2 cellular contexts compared by ENCODE assay signal in genomic region chr20:53190225-53190624, GRCh38.
TF ChIP-seq lines count a peak whose summit lies in the region.

No MANE protein-coding gene starts in this region.

TF ChIP-seq in GM23338, 12 proteins besides CTCF, POLR2A, EP300 and RAD21 (continued from another document):
- TF ChIP-seq NANOG (IDR thresholded peaks at IDR 0.05; ENCODE audit: borderline replicate concordance) (no peak), CREB1 (CRISPR knock-in tag; IDR thresholded peaks at IDR 0.05; ENCODE audit: low read depth) (no peak)
TF ChIP-seq in GM23338: peak in this region for 0.

TF ChIP-seq in K562, 482 proteins besides CTCF, POLR2A, EP300 and RAD21 (continued from another document):
- TF ChIP-seq AFF1 (IDR thresholded peaks at IDR 0.05; ENCODE audit: low read depth in 1 of 2, partially characterized antibody in 2 of 2) (no peak), NR2C1 (IDR thresholded peaks at IDR 0.05) (no peak), NR2C1 (tag; IDR thresholded peaks at IDR 0.05) (no peak), FOXA1 (IDR thresholded peaks at IDR 0.05; ENCODE audit: borderline replicate concordance) (no peak), ZBTB40 (IDR thresholded peaks at IDR 0.05) (no peak), ZBTB40 (CRISPR knock-in tag; IDR thresholded peaks at IDR 0.05) (no peak), SNRNP70 (optimal IDR thresholded peaks at IDR 0.05; ENCODE audit: low read depth, low read length) (no peak), ZNF592 (IDR thresholded peaks at IDR 0.05) (no peak), SRSF7 (optimal IDR thresholded peaks at IDR 0.05; ENCODE audit: low read depth, low read length) (no peak), SMAD1 (IDR thresholded peaks at IDR 0.05; ENCODE audit: low read depth, low read length, partially characterized antibody) (no peak), SPI1 (IDR thresholded peaks at IDR 0.05; ENCODE audit: borderline replicate concordance, low read depth, low read length) (no peak), ZNF316 (IDR thresholded peaks at IDR 0.05) (no peak), RBM15 (IDR thresholded peaks at IDR 0.05; ENCODE audit: insufficient read depth, low read length) (no peak), ZZZ3 (IDR thresholded peaks at IDR 0.05) (no peak)
TF ChIP-seq in K562: peak in this region for 0.
